Comparison of ENCODE assay signal across 14 cellular contexts in the genomic region with DNA sequence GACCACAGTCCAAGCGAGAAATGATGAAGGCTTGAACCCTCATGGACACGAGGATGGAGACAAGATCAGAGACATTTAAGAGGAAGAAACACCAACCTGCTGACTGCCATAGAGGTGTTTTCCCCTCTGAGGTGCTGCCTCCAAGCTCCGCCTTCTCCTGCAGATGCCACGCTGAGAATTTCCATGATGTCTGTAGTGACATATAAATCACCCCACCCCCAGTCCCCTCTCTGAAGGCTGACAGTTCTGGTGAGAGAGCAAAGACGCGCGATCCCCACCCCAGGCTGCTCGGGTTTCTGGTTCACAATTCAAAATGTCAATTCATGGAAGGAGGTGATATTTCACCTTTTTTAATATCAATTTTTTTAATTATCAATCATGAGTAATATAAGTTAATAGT. TPM values are rescaled to one million over a fixed set of nuclear protein-coding genes. Genes with fewer than 3 reads are reported as not detected.
DNase-seq lines count a peak whose midpoint lies in the region; ATAC-seq and TF ChIP-seq lines count a peak whose summit lies in the region.
"Had no signal": no experiment of that assay in that cellular context is flagged by ENCODE, and none has a peak within 500 bp of the region (broad histone marks: within the 10 kb centered on the region; RNA-seq: fewer than 3 reads in every experiment).

No MANE protein-coding gene starts in this region.

- H3K4me1 ChIP-seq in right atrium auricular region = peaks cover 0 to 13% of the 10 kb centered on the region in 2 donors
- H3K4me1 ChIP-seq in heart right ventricle = peaks cover 0 to 19% (median 10%) of the 10 kb centered on the region in 9 donors
- peaks cover 0 to 5% (median 0%) of the 10 kb centered on the region in 4 donors for H3K4me1 ChIP-seq in transverse colon

- TF ChIP-seq EP300 in transverse colon (IDR thresholded peaks at IDR 0.05; ENCODE audit: low read depth) = no peak

- no peak for TF ChIP-seq POLR2A in transverse colon (IDR thresholded peaks at IDR 0.05)

- H3K9me3 ChIP-seq in right atrium auricular region = peaks cover 0 to 9% of the 10 kb centered on the region in 2 donors
- H3K9me3 ChIP-seq in heart right ventricle = peaks cover 0 to 15% (median 8%) of the 10 kb centered on the region in 11 donors
- no peaks in the 10 kb centered on the region for H3K9me3 ChIP-seq in transverse colon

- 87 to 88% methylated on average over 8 of the region's 8 CpGs for WGBS in heart right ventricle, 2 donors
- 70 to 81% methylated on average over 2 to 8 of the region's 8 CpGs for WGBS in transverse colon (ENCODE audit: low coverage in 1 of 2), 2 donors

- H3K27ac ChIP-seq in right atrium auricular region (no peak overlapping the region), heart right ventricle (no peak overlapping the region), transverse colon (no peak overlapping the region)
- H3K27ac ChIP-seq: spleen had no signal

- no peaks in the 10 kb centered on the region for H3K36me3 ChIP-seq in right atrium auricular region
- H3K36me3 ChIP-seq in heart right ventricle = no peaks in the 10 kb centered on the region
- H3K36me3 ChIP-seq in transverse colon = no peaks in the 10 kb centered on the region
- H3K36me3 ChIP-seq: spleen had no signal

- H3K4me3 ChIP-seq in right atrium auricular region (no peak overlapping the region), heart right ventricle (no peak overlapping the region), transverse colon (no peak overlapping the region)
- H3K4me3 ChIP-seq: spleen had no signal

- DNase-seq in right atrium auricular region (ENCODE audit: low spot score) = peak; percentile 38
- no peak for DNase-seq in heart right ventricle
- peak; percentile 39 for DNase-seq in activated T-cell treated with anti-CD3 and anti-CD28 coated beads for 48 hours (ENCODE audit: low read depth)
- peak; percentile 26 for DNase-seq in mesenteric fat pad (ENCODE audit: low spot score)
- DNase-seq in ureter (ENCODE audit: low spot score) = peak; percentile 28
- DNase-seq in transverse colon = no peak
- DNase-seq in left cardiac atrium = no peak
- DNase-seq in NCI-H1694 (lab: John Stamatoyannopoulos, UW) = no peak
- DNase-seq: anterior cingulate cortex, Kasumi-1, NCI-H2081 treated with DMSO at 0.1 percent for 48 hours, occipital lobe, spleen, SW 1271 had no signal

- TF ChIP-seq CTCF in right atrium auricular region (IDR thresholded peaks at IDR 0.05) = no peak
- TF ChIP-seq CTCF in heart right ventricle (IDR thresholded peaks at IDR 0.05) = no peak
- no peak for TF ChIP-seq CTCF in transverse colon (IDR thresholded peaks at IDR 0.05)

- in situ Hi-C loops in transverse colon (cut with MboI; ENCODE audit: low pct_ligation_motif_present in 1 of 4, low pct_unique_long_range_greater_than_20kb in 1 of 4, low sequenced_read_pairs in 3 of 4) = no loop called here

- ATAC-seq in heart right ventricle (no peak), left cardiac atrium (no peak)

- intact Hi-C loops in heart right ventricle (cut with DNase I) (no loop called here), transverse colon (cut with DNase I; ENCODE audit: low total_unique reads) (no loop called here), left cardiac atrium (cut with DNase I) (no loop called here)

- no peaks in the 10 kb centered on the region for H3K27me3 ChIP-seq in right atrium auricular region
- no peaks in the 10 kb centered on the region for H3K27me3 ChIP-seq in heart right ventricle
- H3K27me3 ChIP-seq in transverse colon = no peaks in the 10 kb centered on the region

RNA-seq across cellular contexts. Expression of a gene that starts 28.2 kb away (rescaled TPM):
- total RNA-seq in right atrium auricular region (10 to 100 TPM; 37.9 to 56.0 TPM), heart right ventricle (10 to 100 TPM; 16.7 to 61.3 (median 31.5) TPM), mesenteric fat pad (136 TPM), ureter (83.7 TPM), transverse colon (10 to 100 TPM in 1 of 4 donors, 1 to 10 TPM in 3; 5.1 to 11.5 (median 9.1) TPM), left cardiac atrium (10 to 100 TPM; 43.8 to 88.2 TPM)
- polyA plus RNA-seq in heart right ventricle = 100 to 1,000 TPM in 1 of 2 donors, 10 to 100 TPM in 1; 62.4 to 215 TPM

Comparison
In these comparisons a context has a peak if more than half of its experiments do, and no peak if none do; other contexts are left out.
1. DNase-seq: peak in right atrium auricular region (single experiment), activated T-cell treated with anti-CD3 and anti-CD28 coated beads for 48 hours (single experiment), mesenteric fat pad (single experiment) and ureter (single experiment); none in heart right ventricle (0 of 2), transverse colon (single experiment), left cardiac atrium (single experiment) and NCI-H1694 (single experiment).